ENCODE assay signal across 1 cellular context in the genomic region with DNA sequence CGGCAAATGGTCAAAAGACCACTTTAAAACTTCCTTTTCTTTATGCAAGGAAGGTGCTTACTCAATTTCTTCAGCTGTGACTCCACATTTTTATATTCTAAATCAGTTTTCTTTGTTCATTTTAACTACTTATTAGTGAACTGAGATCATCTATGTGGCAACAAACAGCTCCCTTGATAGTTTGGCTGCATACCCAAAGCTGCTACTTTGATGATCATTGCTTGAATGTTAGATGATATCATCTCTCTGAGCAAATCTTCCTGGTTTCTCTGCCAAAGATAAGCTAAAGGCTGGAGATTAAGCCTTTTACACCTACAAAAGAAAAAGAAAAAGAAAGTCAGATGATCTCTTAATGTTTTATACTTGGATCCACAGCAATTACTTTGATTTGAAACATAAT.
TF ChIP-seq lines count a peak whose summit lies in the region.

No MANE protein-coding gene starts in this region.

TF ChIP-seq in SK-N-SH treated with all-trans-retinoic acid at 6 μM for 48 hours, 23 proteins besides CTCF, POLR2A, EP300 and RAD21 (continued from another document):
- TF ChIP-seq, protein P1, sequence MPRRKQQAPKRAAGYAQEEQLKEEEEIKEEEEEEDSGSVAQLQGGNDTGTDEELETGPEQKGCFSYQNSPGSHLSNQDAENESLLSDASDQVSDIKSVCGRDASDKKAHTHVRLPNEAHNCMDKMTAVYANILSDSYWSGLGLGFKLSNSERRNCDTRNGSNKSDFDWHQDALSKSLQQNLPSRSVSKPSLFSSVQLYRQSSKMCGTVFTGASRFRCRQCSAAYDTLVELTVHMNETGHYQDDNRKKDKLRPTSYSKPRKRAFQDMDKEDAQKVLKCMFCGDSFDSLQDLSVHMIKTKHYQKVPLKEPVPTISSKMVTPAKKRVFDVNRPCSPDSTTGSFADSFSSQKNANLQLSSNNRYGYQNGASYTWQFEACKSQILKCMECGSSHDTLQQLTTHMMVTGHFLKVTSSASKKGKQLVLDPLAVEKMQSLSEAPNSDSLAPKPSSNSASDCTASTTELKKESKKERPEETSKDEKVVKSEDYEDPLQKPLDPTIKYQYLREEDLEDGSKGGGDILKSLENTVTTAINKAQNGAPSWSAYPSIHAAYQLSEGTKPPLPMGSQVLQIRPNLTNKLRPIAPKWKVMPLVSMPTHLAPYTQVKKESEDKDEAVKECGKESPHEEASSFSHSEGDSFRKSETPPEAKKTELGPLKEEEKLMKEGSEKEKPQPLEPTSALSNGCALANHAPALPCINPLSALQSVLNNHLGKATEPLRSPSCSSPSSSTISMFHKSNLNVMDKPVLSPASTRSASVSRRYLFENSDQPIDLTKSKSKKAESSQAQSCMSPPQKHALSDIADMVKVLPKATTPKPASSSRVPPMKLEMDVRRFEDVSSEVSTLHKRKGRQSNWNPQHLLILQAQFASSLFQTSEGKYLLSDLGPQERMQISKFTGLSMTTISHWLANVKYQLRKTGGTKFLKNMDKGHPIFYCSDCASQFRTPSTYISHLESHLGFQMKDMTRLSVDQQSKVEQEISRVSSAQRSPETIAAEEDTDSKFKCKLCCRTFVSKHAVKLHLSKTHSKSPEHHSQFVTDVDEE (CRISPR knock-in tag; IDR thresholded peaks at IDR 0.05) = no peak
TF ChIP-seq in SK-N-SH treated with all-trans-retinoic acid at 6 μM for 48 hours: peak in this region for 0.
